In the genomic region with DNA sequence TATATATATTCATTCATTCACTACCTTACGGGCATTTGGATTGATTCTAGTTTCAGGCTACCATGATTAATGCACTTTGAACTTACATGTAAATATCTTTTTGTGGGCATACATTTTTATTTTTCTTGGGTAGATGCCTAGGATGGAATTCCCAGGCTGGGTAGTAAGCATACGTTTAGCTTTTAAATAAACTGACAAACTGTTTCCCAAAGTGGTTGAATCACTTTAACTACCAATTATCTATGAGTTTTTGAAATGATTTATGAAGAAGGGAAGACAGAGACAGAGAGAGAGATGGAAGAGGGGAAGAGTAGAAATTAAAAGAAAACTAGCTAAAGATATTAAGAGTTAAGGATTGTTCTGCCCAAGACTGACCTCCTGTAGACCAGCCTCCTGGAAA, we compare ENCODE assay signal across 17 cellular contexts.
"Had no signal": no experiment of that assay in that cellular context is flagged by ENCODE, and none has a peak within 500 bp of the region (broad histone marks: within the 10 kb centered on the region; RNA-seq: fewer than 3 reads in every experiment).

No MANE protein-coding gene starts in this region.

- H3K36me3 Mint-ChIP-seq: activated naive CD4-positive, alpha-beta T cell treated with anti-CD3 and anti-CD28 coated beads, Interleukin-2, amount 50 U/mL, for 72 hours had no signal

- ATAC-seq: activated naive CD4-positive, alpha-beta T cell treated with anti-CD3 and anti-CD28 coated beads, Interleukin-2, amount 50 U/mL, for 72 hours; activated T-cell treated with anti-CD3 and anti-CD28 coated beads, Interleukin-2, amount 50 U/mL, for 72 hours; body of pancreas; left lung; stimulated activated naive CD8-positive, alpha-beta T cell treated with anti-CD3 and anti-CD28 coated beads, Interleukin-15, Interleukin-2, amounts not matched to agents 100 U/mL and 50 U/mL, for 24 hours had no signal

- H3K27ac Mint-ChIP-seq: activated naive CD4-positive, alpha-beta T cell treated with anti-CD3 and anti-CD28 coated beads, Interleukin-2, amount 50 U/mL, for 72 hours; activated T-cell treated with anti-CD3 and anti-CD28 coated beads, Interleukin-2, amount 50 U/mL, for 72 hours; nephron had no signal

- H3K4me3 Mint-ChIP-seq: activated T-cell treated with anti-CD3 and anti-CD28 coated beads, Interleukin-2, amount 50 U/mL, for 72 hours; nephron had no signal

- DNase-seq: activated CD4-positive, alpha-beta T cell treated with anti-CD3 and anti-CD28 coated beads for 1 hour; activated CD4-positive, alpha-beta T cell treated with anti-CD3 and anti-CD28 coated beads, Interleukin-2, amount 50 U/mL, for 4 hours; activated gamma-delta T cell treated with Interleukin-2 at 50 U/mL for 16 hours; activated T-cell treated with anti-CD3 and anti-CD28 coated beads, Interleukin-2, amount 50 U/mL, for 72 hours; body of pancreas; central memory CD4-positive, alpha-beta T cell; dorsolateral prefrontal cortex; head of caudate nucleus; left lung; midbrain; posterior cingulate gyrus; stimulated activated naive CD8-positive, alpha-beta T cell treated with anti-CD3 and anti-CD28 coated beads, Interleukin-15, Interleukin-2, amounts not matched to agents 100 U/mL and 50 U/mL, for 24 hours; substantia nigra; T-helper 2 cell; tibial artery had no signal

- H3K4me1 Mint-ChIP-seq: nephron had no signal

- H3K4me3 ChIP-seq: body of pancreas, dorsolateral prefrontal cortex, left lung, tibial artery had no signal
